1 cellular context compared by ENCODE assay signal in the genomic region with DNA sequence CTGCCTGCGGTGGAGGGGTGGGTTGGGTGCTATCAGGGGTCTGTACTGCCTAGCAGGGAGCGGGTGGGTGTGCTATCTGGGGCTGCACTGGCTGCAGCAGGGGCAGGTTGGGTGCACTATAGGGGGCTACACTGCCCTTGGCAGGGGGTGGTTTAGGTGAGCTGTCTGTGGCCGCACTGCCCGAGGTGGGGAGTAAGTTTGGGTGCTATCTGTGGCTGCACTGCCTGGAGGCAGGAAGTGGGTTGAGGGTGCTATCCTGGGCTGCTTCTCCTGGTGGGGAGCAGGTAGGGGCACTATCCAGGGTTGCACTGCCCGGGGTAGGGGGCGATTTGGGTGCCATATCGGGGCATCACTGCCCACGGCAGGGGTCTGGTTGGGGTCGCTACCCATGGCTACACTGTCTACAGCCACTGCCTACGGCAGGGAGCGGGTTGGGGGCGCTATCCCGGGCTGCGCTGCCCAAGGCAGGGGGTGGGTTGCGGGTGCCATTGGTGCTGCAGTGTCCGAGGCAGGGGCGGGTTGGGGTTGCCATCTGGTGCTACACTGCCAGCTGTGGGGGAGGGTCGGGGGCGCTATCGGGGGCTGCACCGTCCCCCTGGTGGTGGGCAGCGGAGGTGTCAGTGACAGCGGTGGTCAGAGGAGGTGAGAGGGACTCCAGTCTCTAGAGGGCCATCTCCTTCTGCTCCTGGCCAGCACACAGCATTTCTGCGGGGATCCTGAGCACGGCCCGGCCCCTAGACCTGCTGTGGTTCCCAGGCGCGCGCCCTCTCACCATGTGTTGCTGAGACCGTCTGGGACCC.
A peak's percentile ranks its signal among the peaks of the same experiment; 100 is the strongest.
TF ChIP-seq lines count a peak whose summit lies in the region.

No MANE protein-coding gene starts in this region.

TF ChIP-seq in HepG2, 621 proteins besides CTCF, POLR2A, EP300 and RAD21 (continued from another document):
- TF ChIP-seq, protein P1, sequence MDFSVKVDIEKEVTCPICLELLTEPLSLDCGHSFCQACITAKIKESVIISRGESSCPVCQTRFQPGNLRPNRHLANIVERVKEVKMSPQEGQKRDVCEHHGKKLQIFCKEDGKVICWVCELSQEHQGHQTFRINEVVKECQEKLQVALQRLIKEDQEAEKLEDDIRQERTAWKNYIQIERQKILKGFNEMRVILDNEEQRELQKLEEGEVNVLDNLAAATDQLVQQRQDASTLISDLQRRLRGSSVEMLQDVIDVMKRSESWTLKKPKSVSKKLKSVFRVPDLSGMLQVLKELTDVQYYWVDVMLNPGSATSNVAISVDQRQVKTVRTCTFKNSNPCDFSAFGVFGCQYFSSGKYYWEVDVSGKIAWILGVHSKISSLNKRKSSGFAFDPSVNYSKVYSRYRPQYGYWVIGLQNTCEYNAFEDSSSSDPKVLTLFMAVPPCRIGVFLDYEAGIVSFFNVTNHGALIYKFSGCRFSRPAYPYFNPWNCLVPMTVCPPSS (IDR thresholded peaks at IDR 0.05), result no peak
- no peak for TF ChIP-seq ZNF556 (CRISPR knock-in tag; IDR thresholded peaks at IDR 0.05; ENCODE audit: borderline replicate concordance)
- 0 out of 2 replicates have a peak, but pooled peaks have one; percentile 18 for TF ChIP-seq ZBTB7B (CRISPR knock-in tag; IDR thresholded peaks at IDR 0.05)
- TF ChIP-seq, protein P2, sequence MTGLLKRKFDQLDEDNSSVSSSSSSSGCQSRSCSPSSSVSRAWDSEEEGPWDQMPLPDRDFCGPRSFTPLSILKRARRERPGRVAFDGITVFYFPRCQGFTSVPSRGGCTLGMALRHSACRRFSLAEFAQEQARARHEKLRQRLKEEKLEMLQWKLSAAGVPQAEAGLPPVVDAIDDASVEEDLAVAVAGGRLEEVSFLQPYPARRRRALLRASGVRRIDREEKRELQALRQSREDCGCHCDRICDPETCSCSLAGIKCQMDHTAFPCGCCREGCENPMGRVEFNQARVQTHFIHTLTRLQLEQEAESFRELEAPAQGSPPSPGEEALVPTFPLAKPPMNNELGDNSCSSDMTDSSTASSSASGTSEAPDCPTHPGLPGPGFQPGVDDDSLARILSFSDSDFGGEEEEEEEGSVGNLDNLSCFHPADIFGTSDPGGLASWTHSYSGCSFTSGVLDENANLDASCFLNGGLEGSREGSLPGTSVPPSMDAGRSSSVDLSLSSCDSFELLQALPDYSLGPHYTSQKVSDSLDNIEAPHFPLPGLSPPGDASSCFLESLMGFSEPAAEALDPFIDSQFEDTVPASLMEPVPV (CRISPR knock-in tag; IDR thresholded peaks at IDR 0.05), result no peak
- TF ChIP-seq, protein P3, sequence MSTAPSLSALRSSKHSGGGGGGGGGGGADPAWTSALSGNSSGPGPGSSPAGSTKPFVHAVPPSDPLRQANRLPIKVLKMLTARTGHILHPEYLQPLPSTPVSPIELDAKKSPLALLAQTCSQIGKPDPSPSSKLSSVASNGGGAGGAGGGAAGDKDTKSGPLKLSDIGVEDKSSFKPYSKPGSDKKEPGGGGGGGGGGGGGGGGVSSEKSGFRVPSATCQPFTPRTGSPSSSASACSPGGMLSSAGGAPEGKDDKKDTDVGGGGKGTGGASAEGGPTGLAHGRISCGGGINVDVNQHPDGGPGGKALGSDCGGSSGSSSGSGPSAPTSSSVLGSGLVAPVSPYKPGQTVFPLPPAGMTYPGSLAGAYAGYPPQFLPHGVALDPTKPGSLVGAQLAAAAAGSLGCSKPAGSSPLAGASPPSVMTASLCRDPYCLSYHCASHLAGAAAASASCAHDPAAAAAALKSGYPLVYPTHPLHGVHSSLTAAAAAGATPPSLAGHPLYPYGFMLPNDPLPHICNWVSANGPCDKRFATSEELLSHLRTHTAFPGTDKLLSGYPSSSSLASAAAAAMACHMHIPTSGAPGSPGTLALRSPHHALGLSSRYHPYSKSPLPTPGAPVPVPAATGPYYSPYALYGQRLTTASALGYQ (CRISPR knock-in tag; IDR thresholded peaks at IDR 0.05), result no peak
- TF ChIP-seq, protein P4, sequence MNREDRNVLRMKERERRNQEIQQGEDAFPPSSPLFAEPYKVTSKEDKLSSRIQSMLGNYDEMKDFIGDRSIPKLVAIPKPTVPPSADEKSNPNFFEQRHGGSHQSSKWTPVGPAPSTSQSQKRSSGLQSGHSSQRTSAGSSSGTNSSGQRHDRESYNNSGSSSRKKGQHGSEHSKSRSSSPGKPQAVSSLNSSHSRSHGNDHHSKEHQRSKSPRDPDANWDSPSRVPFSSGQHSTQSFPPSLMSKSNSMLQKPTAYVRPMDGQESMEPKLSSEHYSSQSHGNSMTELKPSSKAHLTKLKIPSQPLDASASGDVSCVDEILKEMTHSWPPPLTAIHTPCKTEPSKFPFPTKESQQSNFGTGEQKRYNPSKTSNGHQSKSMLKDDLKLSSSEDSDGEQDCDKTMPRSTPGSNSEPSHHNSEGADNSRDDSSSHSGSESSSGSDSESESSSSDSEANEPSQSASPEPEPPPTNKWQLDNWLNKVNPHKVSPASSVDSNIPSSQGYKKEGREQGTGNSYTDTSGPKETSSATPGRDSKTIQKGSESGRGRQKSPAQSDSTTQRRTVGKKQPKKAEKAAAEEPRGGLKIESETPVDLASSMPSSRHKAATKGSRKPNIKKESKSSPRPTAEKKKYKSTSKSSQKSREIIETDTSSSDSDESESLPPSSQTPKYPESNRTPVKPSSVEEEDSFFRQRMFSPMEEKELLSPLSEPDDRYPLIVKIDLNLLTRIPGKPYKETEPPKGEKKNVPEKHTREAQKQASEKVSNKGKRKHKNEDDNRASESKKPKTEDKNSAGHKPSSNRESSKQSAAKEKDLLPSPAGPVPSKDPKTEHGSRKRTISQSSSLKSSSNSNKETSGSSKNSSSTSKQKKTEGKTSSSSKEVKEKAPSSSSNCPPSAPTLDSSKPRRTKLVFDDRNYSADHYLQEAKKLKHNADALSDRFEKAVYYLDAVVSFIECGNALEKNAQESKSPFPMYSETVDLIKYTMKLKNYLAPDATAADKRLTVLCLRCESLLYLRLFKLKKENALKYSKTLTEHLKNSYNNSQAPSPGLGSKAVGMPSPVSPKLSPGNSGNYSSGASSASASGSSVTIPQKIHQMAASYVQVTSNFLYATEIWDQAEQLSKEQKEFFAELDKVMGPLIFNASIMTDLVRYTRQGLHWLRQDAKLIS (CRISPR knock-in tag; IDR thresholded peaks at IDR 0.05), result no peak
- no peak for TF ChIP-seq SIX1 (CRISPR knock-in tag; IDR thresholded peaks at IDR 0.05; ENCODE audit: borderline replicate concordance)
- TF ChIP-seq, protein P5, sequence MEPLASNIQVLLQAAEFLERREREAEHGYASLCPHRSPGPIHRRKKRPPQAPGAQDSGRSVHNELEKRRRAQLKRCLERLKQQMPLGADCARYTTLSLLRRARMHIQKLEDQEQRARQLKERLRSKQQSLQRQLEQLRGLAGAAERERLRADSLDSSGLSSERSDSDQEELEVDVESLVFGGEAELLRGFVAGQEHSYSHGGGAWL (CRISPR knock-in tag; IDR thresholded peaks at IDR 0.05), result no peak
- TF ChIP-seq ZNF709 (CRISPR knock-in tag; IDR thresholded peaks at IDR 0.05), result no peak
- TF ChIP-seq ZBTB42 (CRISPR knock-in tag; IDR thresholded peaks at IDR 0.05), result no peak
- TF ChIP-seq ZKSCAN5 (CRISPR knock-in tag; IDR thresholded peaks at IDR 0.05), result peak; percentile 65
- TF ChIP-seq KLF13 (CRISPR knock-in tag; IDR thresholded peaks at IDR 0.05), result no peak
- no peak for TF ChIP-seq CC2D1A (CRISPR knock-in tag; IDR thresholded peaks at IDR 0.05)
- TF ChIP-seq, protein P6, sequence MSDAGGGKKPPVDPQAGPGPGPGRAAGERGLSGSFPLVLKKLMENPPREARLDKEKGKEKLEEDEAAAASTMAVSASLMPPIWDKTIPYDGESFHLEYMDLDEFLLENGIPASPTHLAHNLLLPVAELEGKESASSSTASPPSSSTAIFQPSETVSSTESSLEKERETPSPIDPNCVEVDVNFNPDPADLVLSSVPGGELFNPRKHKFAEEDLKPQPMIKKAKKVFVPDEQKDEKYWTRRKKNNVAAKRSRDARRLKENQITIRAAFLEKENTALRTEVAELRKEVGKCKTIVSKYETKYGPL (CRISPR knock-in tag; IDR thresholded peaks at IDR 0.05), result no peak
